Comparison of ENCODE assay signal across 1 cellular context in the genomic region with DNA sequence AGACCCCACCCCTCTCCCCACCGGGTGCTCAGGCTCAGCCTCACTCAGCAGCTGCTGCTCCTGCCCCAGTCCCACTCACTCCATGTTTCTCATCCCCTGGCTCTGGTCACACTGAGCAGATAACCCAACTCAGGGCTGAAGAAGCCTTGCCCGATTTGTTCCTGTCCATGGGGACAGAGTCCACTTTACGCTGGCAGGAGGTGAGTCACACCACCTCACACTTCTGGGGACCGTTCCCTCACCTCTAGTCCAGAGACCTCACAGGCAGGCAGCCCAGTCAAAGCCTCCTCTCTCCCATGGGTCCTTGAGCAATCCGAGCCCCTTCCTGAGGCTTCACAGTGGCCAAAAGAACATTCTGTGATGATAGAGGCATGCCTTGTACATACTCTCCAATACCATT.
TF ChIP-seq lines count a peak whose summit lies in the region.

No MANE protein-coding gene starts in this region.

TF ChIP-seq in HepG2, 621 proteins besides CTCF, POLR2A, EP300 and RAD21 (continued from another document and continues in another):
- TF ChIP-seq ZFYVE20 (CRISPR knock-in tag; IDR thresholded peaks at IDR 0.05; ENCODE audit: borderline replicate concordance, low read depth) (no peak), ZBTB1 (CRISPR knock-in tag; IDR thresholded peaks at IDR 0.05; ENCODE audit: borderline replicate concordance) (no peak), IKZF1 (IDR thresholded peaks at IDR 0.05) (no peak), ZNF546 (CRISPR knock-in tag; conservative IDR thresholded peaks at IDR 0.05) (no peak), ARNTL (CRISPR knock-in tag; IDR thresholded peaks at IDR 0.05) (no peak), ZFP41 (CRISPR knock-in tag; IDR thresholded peaks at IDR 0.05; ENCODE audit: borderline replicate concordance) (no peak), NONO (IDR thresholded peaks at IDR 0.05) (no peak), NONO (CRISPR knock-in tag; conservative IDR thresholded peaks at IDR 0.05) (no peak), ZNF562 (CRISPR knock-in tag; IDR thresholded peaks at IDR 0.05; ENCODE audit: borderline replicate concordance) (no peak), SOX5 (CRISPR knock-in tag; IDR thresholded peaks at IDR 0.05; ENCODE audit: borderline replicate concordance) (peak; percentile 55; the same call in 1 of the 2 replicates), ZNF331 (CRISPR knock-in tag; IDR thresholded peaks at IDR 0.05) (peak; percentile 72; the same call in 1 of the 2 replicates), HNF4A (CRISPR knock-in tag; IDR thresholded peaks at IDR 0.05) (peak; percentile 89), TOPORS (CRISPR knock-in tag; IDR thresholded peaks at IDR 0.05) (no peak), ZMYM3 (CRISPR knock-in tag; IDR thresholded peaks at IDR 0.05) (peak; percentile 65), ZNF616 (CRISPR knock-in tag; IDR thresholded peaks at IDR 0.05; ENCODE audit: low read depth) (no peak), SP4 (CRISPR knock-in tag; IDR thresholded peaks at IDR 0.05) (peak; percentile 14; the same call in 1 of the 2 replicates), ARHGAP35 (CRISPR knock-in tag; IDR thresholded peaks at IDR 0.05; ENCODE audit: borderline replicate concordance) (no peak), ZNF282 (IDR thresholded peaks at IDR 0.05; ENCODE audit: partially characterized antibody) (no peak), ZZZ3 (CRISPR knock-in tag; IDR thresholded peaks at IDR 0.05; ENCODE audit: borderline replicate concordance) (no peak), STAG1 (CRISPR knock-in tag; IDR thresholded peaks at IDR 0.05) (peak; percentile 24; the same call in 1 of the 2 replicates), TRIM24 (CRISPR knock-in tag; IDR thresholded peaks at IDR 0.05) (no peak), ZKSCAN1 (IDR thresholded peaks at IDR 0.05; ENCODE audit: low read length) (no peak), PITX1 (CRISPR knock-in tag; IDR thresholded peaks at IDR 0.05) (peak; percentile 12; the same call in 1 of the 2 replicates), KLF15 (CRISPR knock-in tag; IDR thresholded peaks at IDR 0.05; ENCODE audit: borderline replicate concordance) (no peak), POLR2AphosphoS2 (IDR thresholded peaks at IDR 0.05; ENCODE audit: low read depth, low read length) (no peak), ZNF891 (CRISPR knock-in tag; IDR thresholded peaks at IDR 0.05) (peak; percentile 73; the same call in 1 of the 2 replicates), ZNF143 (CRISPR knock-in tag; IDR thresholded peaks at IDR 0.05) (no peak), ZSCAN12 (CRISPR knock-in tag; IDR thresholded peaks at IDR 0.05) (no peak), ZNF225 (CRISPR knock-in tag; IDR thresholded peaks at IDR 0.05) (no peak), BORCS8-MEF2B (CRISPR knock-in tag; IDR thresholded peaks at IDR 0.05) (0 out of 2 replicates have a peak, but pooled peaks have one; percentile 22), ZNF235 (CRISPR knock-in tag; IDR thresholded peaks at IDR 0.05; ENCODE audit: borderline replicate concordance) (no peak)
- TF ChIP-seq, protein P1, sequence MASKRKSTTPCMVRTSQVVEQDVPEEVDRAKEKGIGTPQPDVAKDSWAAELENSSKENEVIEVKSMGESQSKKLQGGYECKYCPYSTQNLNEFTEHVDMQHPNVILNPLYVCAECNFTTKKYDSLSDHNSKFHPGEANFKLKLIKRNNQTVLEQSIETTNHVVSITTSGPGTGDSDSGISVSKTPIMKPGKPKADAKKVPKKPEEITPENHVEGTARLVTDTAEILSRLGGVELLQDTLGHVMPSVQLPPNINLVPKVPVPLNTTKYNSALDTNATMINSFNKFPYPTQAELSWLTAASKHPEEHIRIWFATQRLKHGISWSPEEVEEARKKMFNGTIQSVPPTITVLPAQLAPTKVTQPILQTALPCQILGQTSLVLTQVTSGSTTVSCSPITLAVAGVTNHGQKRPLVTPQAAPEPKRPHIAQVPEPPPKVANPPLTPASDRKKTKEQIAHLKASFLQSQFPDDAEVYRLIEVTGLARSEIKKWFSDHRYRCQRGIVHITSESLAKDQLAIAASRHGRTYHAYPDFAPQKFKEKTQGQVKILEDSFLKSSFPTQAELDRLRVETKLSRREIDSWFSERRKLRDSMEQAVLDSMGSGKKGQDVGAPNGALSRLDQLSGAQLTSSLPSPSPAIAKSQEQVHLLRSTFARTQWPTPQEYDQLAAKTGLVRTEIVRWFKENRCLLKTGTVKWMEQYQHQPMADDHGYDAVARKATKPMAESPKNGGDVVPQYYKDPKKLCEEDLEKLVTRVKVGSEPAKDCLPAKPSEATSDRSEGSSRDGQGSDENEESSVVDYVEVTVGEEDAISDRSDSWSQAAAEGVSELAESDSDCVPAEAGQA (IDR thresholded peaks at IDR 0.05; ENCODE audit: low read depth), result 0 out of 2 replicates have a peak, but pooled peaks have one; percentile 33
- TF ChIP-seq, protein P1 (CRISPR knock-in tag; IDR thresholded peaks at IDR 0.05; ENCODE audit: borderline replicate concordance), result no peak
- TF ChIP-seq, protein P2, sequence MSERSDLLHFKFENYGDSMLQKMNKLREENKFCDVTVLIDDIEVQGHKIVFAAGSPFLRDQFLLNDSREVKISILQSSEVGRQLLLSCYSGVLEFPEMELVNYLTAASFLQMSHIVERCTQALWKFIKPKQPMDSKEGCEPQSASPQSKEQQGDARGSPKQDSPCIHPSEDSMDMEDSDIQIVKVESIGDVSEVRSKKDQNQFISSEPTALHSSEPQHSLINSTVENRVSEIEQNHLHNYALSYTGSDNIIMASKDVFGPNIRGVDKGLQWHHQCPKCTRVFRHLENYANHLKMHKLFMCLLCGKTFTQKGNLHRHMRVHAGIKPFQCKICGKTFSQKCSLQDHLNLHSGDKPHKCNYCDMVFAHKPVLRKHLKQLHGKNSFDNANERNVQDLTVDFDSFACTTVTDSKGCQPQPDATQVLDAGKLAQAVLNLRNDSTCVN (CRISPR knock-in tag; IDR thresholded peaks at IDR 0.05; ENCODE audit: borderline replicate concordance), result 0 out of 2 replicates have a peak, but pooled peaks have one; percentile 15
- TF ChIP-seq, protein P3, sequence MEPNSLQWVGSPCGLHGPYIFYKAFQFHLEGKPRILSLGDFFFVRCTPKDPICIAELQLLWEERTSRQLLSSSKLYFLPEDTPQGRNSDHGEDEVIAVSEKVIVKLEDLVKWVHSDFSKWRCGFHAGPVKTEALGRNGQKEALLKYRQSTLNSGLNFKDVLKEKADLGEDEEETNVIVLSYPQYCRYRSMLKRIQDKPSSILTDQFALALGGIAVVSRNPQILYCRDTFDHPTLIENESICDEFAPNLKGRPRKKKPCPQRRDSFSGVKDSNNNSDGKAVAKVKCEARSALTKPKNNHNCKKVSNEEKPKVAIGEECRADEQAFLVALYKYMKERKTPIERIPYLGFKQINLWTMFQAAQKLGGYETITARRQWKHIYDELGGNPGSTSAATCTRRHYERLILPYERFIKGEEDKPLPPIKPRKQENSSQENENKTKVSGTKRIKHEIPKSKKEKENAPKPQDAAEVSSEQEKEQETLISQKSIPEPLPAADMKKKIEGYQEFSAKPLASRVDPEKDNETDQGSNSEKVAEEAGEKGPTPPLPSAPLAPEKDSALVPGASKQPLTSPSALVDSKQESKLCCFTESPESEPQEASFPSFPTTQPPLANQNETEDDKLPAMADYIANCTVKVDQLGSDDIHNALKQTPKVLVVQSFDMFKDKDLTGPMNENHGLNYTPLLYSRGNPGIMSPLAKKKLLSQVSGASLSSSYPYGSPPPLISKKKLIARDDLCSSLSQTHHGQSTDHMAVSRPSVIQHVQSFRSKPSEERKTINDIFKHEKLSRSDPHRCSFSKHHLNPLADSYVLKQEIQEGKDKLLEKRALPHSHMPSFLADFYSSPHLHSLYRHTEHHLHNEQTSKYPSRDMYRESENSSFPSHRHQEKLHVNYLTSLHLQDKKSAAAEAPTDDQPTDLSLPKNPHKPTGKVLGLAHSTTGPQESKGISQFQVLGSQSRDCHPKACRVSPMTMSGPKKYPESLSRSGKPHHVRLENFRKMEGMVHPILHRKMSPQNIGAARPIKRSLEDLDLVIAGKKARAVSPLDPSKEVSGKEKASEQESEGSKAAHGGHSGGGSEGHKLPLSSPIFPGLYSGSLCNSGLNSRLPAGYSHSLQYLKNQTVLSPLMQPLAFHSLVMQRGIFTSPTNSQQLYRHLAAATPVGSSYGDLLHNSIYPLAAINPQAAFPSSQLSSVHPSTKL (CRISPR knock-in tag; IDR thresholded peaks at IDR 0.05), result peak; percentile 77
- TF ChIP-seq, protein P4, sequence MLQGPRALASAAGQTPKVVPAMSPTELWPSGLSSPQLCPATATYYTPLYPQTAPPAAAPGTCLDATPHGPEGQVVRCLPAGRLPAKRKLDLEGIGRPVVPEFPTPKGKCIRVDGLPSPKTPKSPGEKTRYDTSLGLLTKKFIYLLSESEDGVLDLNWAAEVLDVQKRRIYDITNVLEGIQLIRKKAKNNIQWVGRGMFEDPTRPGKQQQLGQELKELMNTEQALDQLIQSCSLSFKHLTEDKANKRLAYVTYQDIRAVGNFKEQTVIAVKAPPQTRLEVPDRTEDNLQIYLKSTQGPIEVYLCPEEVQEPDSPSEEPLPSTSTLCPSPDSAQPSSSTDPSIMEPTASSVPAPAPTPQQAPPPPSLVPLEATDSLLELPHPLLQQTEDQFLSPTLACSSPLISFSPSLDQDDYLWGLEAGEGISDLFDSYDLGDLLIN (CRISPR knock-in tag; IDR thresholded peaks at IDR 0.05; ENCODE audit: borderline replicate concordance), result no peak
- TF ChIP-seq, protein P5, sequence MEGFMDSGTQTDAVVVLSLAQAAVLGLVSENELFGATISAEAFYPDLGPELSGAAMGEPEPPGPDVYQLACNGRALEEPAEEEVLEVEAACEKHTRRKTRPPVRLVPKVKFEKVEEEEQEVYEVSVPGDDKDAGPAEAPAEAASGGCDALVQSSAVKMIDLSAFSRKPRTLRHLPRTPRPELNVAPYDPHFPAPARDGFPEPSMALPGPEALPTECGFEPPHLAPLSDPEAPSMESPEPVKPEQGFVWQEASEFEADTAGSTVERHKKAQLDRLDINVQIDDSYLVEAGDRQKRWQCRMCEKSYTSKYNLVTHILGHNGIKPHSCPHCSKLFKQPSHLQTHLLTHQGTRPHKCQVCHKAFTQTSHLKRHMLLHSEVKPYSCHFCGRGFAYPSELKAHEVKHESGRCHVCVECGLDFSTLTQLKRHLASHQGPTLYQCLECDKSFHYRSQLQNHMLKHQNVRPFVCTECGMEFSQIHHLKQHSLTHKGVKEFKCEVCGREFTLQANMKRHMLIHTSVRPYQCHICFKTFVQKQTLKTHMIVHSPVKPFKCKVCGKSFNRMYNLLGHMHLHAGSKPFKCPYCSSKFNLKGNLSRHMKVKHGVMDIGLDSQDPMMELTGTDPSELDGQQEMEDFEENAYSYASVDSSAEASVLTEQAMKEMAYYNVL (CRISPR knock-in tag; IDR thresholded peaks at IDR 0.05; ENCODE audit: borderline replicate concordance), result no peak
- TF ChIP-seq, protein P6, sequence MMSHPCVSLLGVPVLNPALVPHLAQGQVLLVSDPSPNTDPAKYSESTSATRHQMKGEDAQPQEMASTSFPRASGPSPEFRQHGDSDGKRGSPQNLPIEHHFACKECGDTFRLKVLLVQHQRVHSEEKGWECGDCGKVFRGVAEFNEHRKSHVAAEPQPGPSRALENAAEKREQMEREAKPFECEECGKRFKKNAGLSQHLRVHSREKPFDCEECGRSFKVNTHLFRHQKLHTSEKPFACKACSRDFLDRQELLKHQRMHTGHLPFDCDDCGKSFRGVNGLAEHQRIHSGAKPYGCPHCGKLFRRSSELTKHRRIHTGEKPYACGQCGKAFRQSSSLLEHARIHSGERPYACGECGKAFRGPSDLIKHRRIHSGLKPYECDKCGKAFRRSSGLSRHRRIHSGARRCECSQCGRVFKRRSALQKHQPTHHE (CRISPR knock-in tag; IDR thresholded peaks at IDR 0.05; ENCODE audit: borderline replicate concordance), result no peak
- TF ChIP-seq, protein P7, sequence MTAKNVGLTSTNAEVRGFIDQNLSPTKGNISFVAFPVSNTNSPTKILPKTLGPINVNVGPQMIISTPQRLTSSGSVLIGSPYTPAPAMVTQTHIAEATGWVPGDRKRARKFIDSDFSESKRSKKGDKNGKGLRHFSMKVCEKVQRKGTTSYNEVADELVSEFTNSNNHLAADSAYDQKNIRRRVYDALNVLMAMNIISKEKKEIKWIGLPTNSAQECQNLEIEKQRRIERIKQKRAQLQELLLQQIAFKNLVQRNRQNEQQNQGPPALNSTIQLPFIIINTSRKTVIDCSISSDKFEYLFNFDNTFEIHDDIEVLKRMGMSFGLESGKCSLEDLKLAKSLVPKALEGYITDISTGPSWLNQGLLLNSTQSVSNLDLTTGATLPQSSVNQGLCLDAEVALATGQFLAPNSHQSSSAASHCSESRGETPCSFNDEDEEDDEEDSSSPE (CRISPR knock-in tag; IDR thresholded peaks at IDR 0.05), result no peak
- TF ChIP-seq, protein P8, sequence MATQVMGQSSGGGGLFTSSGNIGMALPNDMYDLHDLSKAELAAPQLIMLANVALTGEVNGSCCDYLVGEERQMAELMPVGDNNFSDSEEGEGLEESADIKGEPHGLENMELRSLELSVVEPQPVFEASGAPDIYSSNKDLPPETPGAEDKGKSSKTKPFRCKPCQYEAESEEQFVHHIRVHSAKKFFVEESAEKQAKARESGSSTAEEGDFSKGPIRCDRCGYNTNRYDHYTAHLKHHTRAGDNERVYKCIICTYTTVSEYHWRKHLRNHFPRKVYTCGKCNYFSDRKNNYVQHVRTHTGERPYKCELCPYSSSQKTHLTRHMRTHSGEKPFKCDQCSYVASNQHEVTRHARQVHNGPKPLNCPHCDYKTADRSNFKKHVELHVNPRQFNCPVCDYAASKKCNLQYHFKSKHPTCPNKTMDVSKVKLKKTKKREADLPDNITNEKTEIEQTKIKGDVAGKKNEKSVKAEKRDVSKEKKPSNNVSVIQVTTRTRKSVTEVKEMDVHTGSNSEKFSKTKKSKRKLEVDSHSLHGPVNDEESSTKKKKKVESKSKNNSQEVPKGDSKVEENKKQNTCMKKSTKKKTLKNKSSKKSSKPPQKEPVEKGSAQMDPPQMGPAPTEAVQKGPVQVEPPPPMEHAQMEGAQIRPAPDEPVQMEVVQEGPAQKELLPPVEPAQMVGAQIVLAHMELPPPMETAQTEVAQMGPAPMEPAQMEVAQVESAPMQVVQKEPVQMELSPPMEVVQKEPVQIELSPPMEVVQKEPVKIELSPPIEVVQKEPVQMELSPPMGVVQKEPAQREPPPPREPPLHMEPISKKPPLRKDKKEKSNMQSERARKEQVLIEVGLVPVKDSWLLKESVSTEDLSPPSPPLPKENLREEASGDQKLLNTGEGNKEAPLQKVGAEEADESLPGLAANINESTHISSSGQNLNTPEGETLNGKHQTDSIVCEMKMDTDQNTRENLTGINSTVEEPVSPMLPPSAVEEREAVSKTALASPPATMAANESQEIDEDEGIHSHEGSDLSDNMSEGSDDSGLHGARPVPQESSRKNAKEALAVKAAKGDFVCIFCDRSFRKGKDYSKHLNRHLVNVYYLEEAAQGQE (IDR thresholded peaks at IDR 0.05; ENCODE audit: borderline replicate concordance in 1 of 2, low read depth in 1 of 2, low read length in 2 of 2), result no peak; a peak in 1 of 4 replicates
